8 cellular contexts compared by ENCODE assay signal in genomic region chr5:151051066-151051930, GRCh38. TPM values are rescaled to one million over a fixed set of nuclear protein-coding genes. Genes with fewer than 3 reads are reported as not detected.
A peak's percentile ranks its signal among the peaks of the same experiment; 100 is the strongest.
DNase-seq lines count a peak whose midpoint lies in the region; ATAC-seq and TF ChIP-seq lines count a peak whose summit lies in the region.

No MANE protein-coding gene starts in this region.

- H3K27ac ChIP-seq in uterus, result no peak overlapping the region

- DNase-seq in COLO668 (lab: John Stamatoyannopoulos, UW; ENCODE audit: unreplicated experiment), result peak; percentile 40
- peak in 71 of 76 experiments; percentile 5 to 85 (median 57) for DNase-seq in HUDEP-2 (lab: John Stamatoyannopoulos, UW; ENCODE audit: unreplicated experiment in 76 of 76)
- DNase-seq in SKM-1 treated with dmso at 0.1 percent for 144 hours (lab: John Stamatoyannopoulos, UW; ENCODE audit: unreplicated experiment), result peak; percentile 91
- DNase-seq in Right ventricle myocardium inferior (ENCODE audit: missing footprints), result peak; percentile 85
- peak; percentile 54 for DNase-seq in progenitor cell of endocrine pancreas (ENCODE audit: low spot score, unreplicated experiment)
- DNase-seq in uterus, result peak; percentile 82 to 88

- H3K4me1 ChIP-seq in uterus, result no peaks in the 10 kb centered on the region

- H3K36me3 ChIP-seq in uterus, result no peaks in the 10 kb centered on the region

- intact Hi-C loops in Right ventricle myocardium inferior (cut with DNase I) (loop anchor here (1.0 to 5.0 kb wide), 2 partner anchors 64 to 111 kb away; no protein-coding TSS in a partner anchor), uterus (cut with DNase I; ENCODE audit: low total_unique reads) (loop anchor here (5.0 kb wide), 1 partner anchor 54 kb away; no protein-coding TSS in a partner anchor)

- no peaks in the 10 kb centered on the region for H3K9me3 Mint-ChIP-seq in activated naive CD4-positive, alpha-beta T cell treated with anti-CD3 and anti-CD28 coated beads, Interleukin-2, amount 50 U/mL, for 24 hours
- H3K9me3 Mint-ChIP-seq in progenitor cell of endocrine pancreas (ENCODE audit: low read depth), result no peaks in the 10 kb centered on the region

- H3K27me3 ChIP-seq in uterus, result no peaks in the 10 kb centered on the region

- no peaks in the 10 kb centered on the region for H3K9me3 ChIP-seq in uterus

- no peak overlapping the region for H3K4me3 ChIP-seq in uterus

- H3K4me1 Mint-ChIP-seq in activated naive CD4-positive, alpha-beta T cell treated with anti-CD3 and anti-CD28 coated beads, Interleukin-2, amount 50 U/mL, for 24 hours, result no peaks in the 10 kb centered on the region
- H3K4me1 Mint-ChIP-seq in progenitor cell of endocrine pancreas (ENCODE audit: low read depth), result peaks cover 11% of the 10 kb centered on the region

- ATAC-seq in GM19463 (IDR thresholded peaks at IDR 0.05; ENCODE audit: unreplicated experiment) (peak; percentile 75), Right ventricle myocardium inferior (peak; percentile 83)

- no peaks in the 10 kb centered on the region for H3K27me3 Mint-ChIP-seq in activated naive CD4-positive, alpha-beta T cell treated with anti-CD3 and anti-CD28 coated beads, Interleukin-2, amount 50 U/mL, for 24 hours
- no peaks in the 10 kb centered on the region for H3K27me3 Mint-ChIP-seq in progenitor cell of endocrine pancreas

- TF ChIP-seq CTCF in progenitor cell of endocrine pancreas (IDR thresholded peaks at IDR 0.05; ENCODE audit: unreplicated experiment) (peak; percentile 82), uterus (IDR thresholded peaks at IDR 0.05) (peak; percentile 68 to 92 (median 88))

- peaks cover 5% of the 10 kb centered on the region for H3K36me3 Mint-ChIP-seq in activated naive CD4-positive, alpha-beta T cell treated with anti-CD3 and anti-CD28 coated beads, Interleukin-2, amount 50 U/mL, for 24 hours
- H3K36me3 Mint-ChIP-seq in progenitor cell of endocrine pancreas (ENCODE audit: insufficient read depth), result peaks cover 13% of the 10 kb centered on the region

- peak overlapping the region; percentile 1 for H3K27ac Mint-ChIP-seq in activated naive CD4-positive, alpha-beta T cell treated with anti-CD3 and anti-CD28 coated beads, Interleukin-2, amount 50 U/mL, for 24 hours
- peak overlapping the region; percentile 31 for H3K27ac Mint-ChIP-seq in progenitor cell of endocrine pancreas

- H3K4me3 Mint-ChIP-seq in activated naive CD4-positive, alpha-beta T cell treated with anti-CD3 and anti-CD28 coated beads, Interleukin-2, amount 50 U/mL, for 24 hours, result no peak overlapping the region
- H3K4me3 Mint-ChIP-seq in progenitor cell of endocrine pancreas (ENCODE audit: low read depth), result no peak overlapping the region

- no peak for TF ChIP-seq POLR2A in uterus (IDR thresholded peaks at IDR 0.05)

RNA-seq across cellular contexts. Expression of gene TNIP1, which starts 29.5 kb away (rescaled TPM):
- total RNA-seq in Right ventricle myocardium inferior (114 TPM), progenitor cell of endocrine pancreas (53.8 and 55.0 TPM in 2 replicates), uterus (10 to 100 TPM; 35.6 to 70.8 (median 50.7) TPM)

RNA-seq across cellular contexts. Expression of gene GPX3, which starts 30.9 kb away (rescaled TPM):
- 627 TPM for total RNA-seq in Right ventricle myocardium inferior
- 28.2 and 34.1 TPM in 2 replicates for total RNA-seq in progenitor cell of endocrine pancreas
- total RNA-seq in uterus, result 1,000 to 10,000 TPM in 1 of 4 donors, 100 to 1,000 TPM in 2, 1 to 10 TPM in 1; 5.7 to 1,241 (median 263) TPM

Comparison
In these comparisons a context has a peak if more than half of its experiments do, and no peak if none do; other contexts are left out.
1. DNase-seq: peak in every context shown above with its lines; median percentile 91 in SKM-1 treated with dmso at 0.1 percent for 144 hours; 85 in Right ventricle myocardium inferior; 85 in uterus; 57 in HUDEP-2; 54 in progenitor cell of endocrine pancreas; 40 in COLO668.